In genomic region chr18:59084286-59084779, GRCh38 we compare ENCODE assay signal across 8 cellular contexts. TPM values are rescaled to one million over a fixed set of nuclear protein-coding genes. Genes with fewer than 3 reads are reported as not detected.
A peak's percentile ranks its signal among the peaks of the same experiment; 100 is the strongest.
DNase-seq lines count a peak whose midpoint lies in the region; ATAC-seq lines count a peak whose summit lies in the region.

No MANE protein-coding gene starts in this region.

- H3K9me3 Mint-ChIP-seq in activated CD4-positive, alpha-beta memory T cell treated with anti-CD3 and anti-CD28 coated beads for 36 hours = no peaks in the 10 kb centered on the region

- H3K4me3 ChIP-seq in effector memory CD4-positive, alpha-beta T cell (ENCODE audit: insufficient read depth, low read depth, low read length, poor library complexity, severe bottlenecking) = no peak overlapping the region

- H3K27me3 Mint-ChIP-seq in activated CD4-positive, alpha-beta memory T cell treated with anti-CD3 and anti-CD28 coated beads for 36 hours = peaks cover 14% of the 10 kb centered on the region

- peaks cover 4% of the 10 kb centered on the region for H3K4me1 ChIP-seq in effector memory CD4-positive, alpha-beta T cell (ENCODE audit: control insufficient read depth, insufficient read depth, low read length, poor library complexity, severe bottlenecking)

- H3K36me3 Mint-ChIP-seq in activated CD4-positive, alpha-beta memory T cell treated with anti-CD3 and anti-CD28 coated beads for 36 hours = no peaks in the 10 kb centered on the region

- peak; percentile 87 for DNase-seq in GM03348 (ENCODE audit: low spot score)
- peak; percentile 57 for DNase-seq in HK-2 (ENCODE audit: unreplicated experiment)
- DNase-seq in NCI-H69 (lab: John Stamatoyannopoulos, UW) = peak; percentile 98
- DNase-seq in activated CD4-positive, alpha-beta memory T cell treated with anti-CD3 and anti-CD28 coated beads for 36 hours = peak; percentile 81
- DNase-seq in effector memory CD4-positive, alpha-beta T cell = peak; percentile 14 to 37 (median 16)
- DNase-seq in medulla oblongata (ENCODE audit: extremely low spot score) = peak; percentile 88
- DNase-seq in stimulated activated CD8-positive, alpha-beta memory T cell treated with anti-CD3 and anti-CD28 coated beads, Interleukin-15, amount 100 ng/mL, for 4 hours (ENCODE audit: low read depth in 2 of 2) = peak; percentile 9 to 19

- no peak overlapping the region for H3K27ac ChIP-seq in effector memory CD4-positive, alpha-beta T cell (ENCODE audit: insufficient read depth, low read length, poor library complexity, severe bottlenecking)

- no peak overlapping the region for H3K27ac Mint-ChIP-seq in activated CD4-positive, alpha-beta memory T cell treated with anti-CD3 and anti-CD28 coated beads for 36 hours

- CTCF ChIA-PET in activated CD4-positive, alpha-beta memory T cell treated with anti-CD3 and anti-CD28 coated beads for 36 hours (lab: Charles Lee) = interaction anchor here (0.7 to 7.7 kb wide), 24 partner anchors 9 to 739 kb away, joined by 3 to 57 read pairs (median 6); partner anchors contain the start of genes RAX and SEC11C

- H3K9me3 ChIP-seq in effector memory CD4-positive, alpha-beta T cell (ENCODE audit: control insufficient read depth, low read length) = no peaks in the 10 kb centered on the region

- H3K4me3 Mint-ChIP-seq in activated CD4-positive, alpha-beta memory T cell treated with anti-CD3 and anti-CD28 coated beads for 36 hours = no peak overlapping the region

- no peaks in the 10 kb centered on the region for H3K27me3 ChIP-seq in effector memory CD4-positive, alpha-beta T cell (replicated peaks; ENCODE audit: control insufficient read depth, insufficient read depth, low read length, poor library complexity, severe bottlenecking)

- H3K36me3 ChIP-seq in effector memory CD4-positive, alpha-beta T cell (ENCODE audit: control insufficient read depth, insufficient read depth, low read length) = no peaks in the 10 kb centered on the region

- ATAC-seq in GM21717 (IDR thresholded peaks at IDR 0.05; ENCODE audit: unreplicated experiment) = no peak

- intact Hi-C loops in activated CD4-positive, alpha-beta memory T cell treated with anti-CD3 and anti-CD28 coated beads for 36 hours (cut with micrococcal nuclease) = loop anchor here (1.0 to 5.0 kb wide), 5 partner anchors 38 to 318 kb away; partner anchors contain the start of gene SEC11C

- POLR2A ChIA-PET in activated CD4-positive, alpha-beta memory T cell treated with anti-CD3 and anti-CD28 coated beads for 36 hours (lab: Charles Lee) = no interaction called here

- H3K4me1 Mint-ChIP-seq in activated CD4-positive, alpha-beta memory T cell treated with anti-CD3 and anti-CD28 coated beads for 36 hours (ENCODE audit: low read depth) = peaks cover 8% of the 10 kb centered on the region

RNA-seq across cellular contexts. Expression of gene SEC11C, which starts 55.4 kb away (rescaled TPM):
- total RNA-seq in activated CD4-positive, alpha-beta memory T cell treated with anti-CD3 and anti-CD28 coated beads for 36 hours = 100 to 1,000 TPM; 119 to 130 TPM

Comparison
In these comparisons a context has a peak if more than half of its experiments do, and no peak if none do; other contexts are left out.
1. DNase-seq: peak in every context shown above with its lines; median percentile 98 in NCI-H69; 88 in medulla oblongata; 87 in GM03348; 81 in activated CD4-positive, alpha-beta memory T cell treated with anti-CD3 and anti-CD28 coated beads for 36 hours; 57 in HK-2; 16 in effector memory CD4-positive, alpha-beta T cell; 14 in stimulated activated CD8-positive, alpha-beta memory T cell treated with anti-CD3 and anti-CD28 coated beads, Interleukin-15, amount 100 ng/mL, for 4 hours.